Comparison of ENCODE assay signal across 2 cellular contexts in the genomic region with DNA sequence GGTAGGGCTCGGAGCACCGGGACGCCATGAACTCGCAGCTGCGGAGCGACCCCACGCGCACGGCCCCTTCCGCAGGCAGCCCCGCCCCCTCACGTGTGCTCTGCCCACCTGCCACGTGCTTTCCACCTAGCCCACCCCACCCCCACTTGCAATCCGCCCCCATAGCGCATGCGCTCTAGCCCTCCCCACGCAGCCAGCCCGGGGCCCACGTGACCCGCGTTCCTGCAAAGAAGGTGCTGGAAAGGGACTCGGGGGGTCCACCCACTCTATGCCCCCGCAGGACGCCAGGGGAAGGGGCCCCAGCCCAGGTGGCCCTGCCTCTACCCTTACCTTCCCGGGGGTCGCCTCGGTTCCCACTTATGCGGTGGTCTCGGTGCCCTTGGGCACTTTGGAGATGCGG.
A peak's percentile ranks its signal among the peaks of the same experiment; 100 is the strongest.
TF ChIP-seq lines count a peak whose summit lies in the region.

A gene with protein sequence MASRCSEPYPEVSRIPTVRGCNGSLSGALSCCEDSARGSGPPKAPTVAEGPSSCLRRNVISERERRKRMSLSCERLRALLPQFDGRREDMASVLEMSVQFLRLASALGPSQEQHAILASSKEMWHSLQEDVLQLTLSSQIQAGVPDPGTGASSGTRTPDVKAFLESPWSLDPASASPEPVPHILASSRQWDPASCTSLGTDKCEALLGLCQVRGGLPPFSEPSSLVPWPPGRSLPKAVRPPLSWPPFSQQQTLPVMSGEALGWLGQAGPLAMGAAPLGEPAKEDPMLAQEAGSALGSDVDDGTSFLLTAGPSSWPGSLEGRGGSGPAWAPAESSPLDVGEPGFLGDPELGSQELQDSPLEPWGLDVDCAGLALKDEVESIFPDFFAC (minus strand): TSS at position 42 of the 400 bp plus-strand sequence. CDS start 14 bp downstream, at position 28.

TF ChIP-seq in A549, 52 proteins besides CTCF, POLR2A, EP300 and RAD21:
- TF ChIP-seq ZNF302 (CRISPR knock-in tag; IDR thresholded peaks at IDR 0.05) (no peak), BHLHE40 (IDR thresholded peaks at IDR 0.05; ENCODE audit: low read depth, low read length) (no peak)
- TF ChIP-seq, protein P1, sequence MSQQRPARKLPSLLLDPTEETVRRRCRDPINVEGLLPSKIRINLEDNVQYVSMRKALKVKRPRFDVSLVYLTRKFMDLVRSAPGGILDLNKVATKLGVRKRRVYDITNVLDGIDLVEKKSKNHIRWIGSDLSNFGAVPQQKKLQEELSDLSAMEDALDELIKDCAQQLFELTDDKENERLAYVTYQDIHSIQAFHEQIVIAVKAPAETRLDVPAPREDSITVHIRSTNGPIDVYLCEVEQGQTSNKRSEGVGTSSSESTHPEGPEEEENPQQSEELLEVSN (IDR thresholded peaks at IDR 0.05; ENCODE audit: borderline replicate concordance, low read depth) = no peak
- TF ChIP-seq, protein P2, sequence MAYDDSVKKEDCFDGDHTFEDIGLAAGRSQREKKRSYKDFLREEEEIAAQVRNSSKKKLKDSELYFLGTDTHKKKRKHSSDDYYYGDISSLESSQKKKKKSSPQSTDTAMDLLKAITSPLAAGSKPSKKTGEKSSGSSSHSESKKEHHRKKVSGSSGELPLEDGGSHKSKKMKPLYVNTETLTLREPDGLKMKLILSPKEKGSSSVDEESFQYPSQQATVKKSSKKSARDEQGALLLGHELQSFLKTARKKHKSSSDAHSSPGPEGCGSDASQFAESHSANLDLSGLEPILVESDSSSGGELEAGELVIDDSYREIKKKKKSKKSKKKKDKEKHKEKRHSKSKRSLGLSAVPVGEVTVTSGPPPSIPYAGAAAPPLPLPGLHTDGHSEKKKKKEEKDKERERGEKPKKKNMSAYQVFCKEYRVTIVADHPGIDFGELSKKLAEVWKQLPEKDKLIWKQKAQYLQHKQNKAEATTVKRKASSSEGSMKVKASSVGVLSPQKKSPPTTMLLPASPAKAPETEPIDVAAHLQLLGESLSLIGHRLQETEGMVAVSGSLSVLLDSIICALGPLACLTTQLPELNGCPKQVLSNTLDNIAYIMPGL (CRISPR knock-in tag; IDR thresholded peaks at IDR 0.05; ENCODE audit: borderline replicate concordance) = no peak

TF ChIP-seq in K562, 482 proteins besides CTCF, POLR2A, EP300 and RAD21:
- TF ChIP-seq DACH1 (IDR thresholded peaks at IDR 0.05; ENCODE audit: partially characterized antibody) = no peak
- TF ChIP-seq, protein P1 (IDR thresholded peaks at IDR 0.05; ENCODE audit: borderline replicate concordance in 1 of 2, extremely low read depth in 1 of 2, insufficient read depth in 1 of 2, insufficient read length in 1 of 2, low read depth in 1 of 2, low read length in 1 of 2, poor library complexity in 1 of 2, severe bottlenecking in 1 of 2) = peak in 1 of 2 experiments; percentile 32
- TF ChIP-seq KAT2B (IDR thresholded peaks at IDR 0.05; ENCODE audit: low read depth, low read length) = no peak
- TF ChIP-seq FOXA3 (CRISPR knock-in tag; conservative IDR thresholded peaks at IDR 0.05 in 1 of 2, IDR thresholded peaks at IDR 0.05 in 1 of 2) = no peak
- TF ChIP-seq, protein P3, sequence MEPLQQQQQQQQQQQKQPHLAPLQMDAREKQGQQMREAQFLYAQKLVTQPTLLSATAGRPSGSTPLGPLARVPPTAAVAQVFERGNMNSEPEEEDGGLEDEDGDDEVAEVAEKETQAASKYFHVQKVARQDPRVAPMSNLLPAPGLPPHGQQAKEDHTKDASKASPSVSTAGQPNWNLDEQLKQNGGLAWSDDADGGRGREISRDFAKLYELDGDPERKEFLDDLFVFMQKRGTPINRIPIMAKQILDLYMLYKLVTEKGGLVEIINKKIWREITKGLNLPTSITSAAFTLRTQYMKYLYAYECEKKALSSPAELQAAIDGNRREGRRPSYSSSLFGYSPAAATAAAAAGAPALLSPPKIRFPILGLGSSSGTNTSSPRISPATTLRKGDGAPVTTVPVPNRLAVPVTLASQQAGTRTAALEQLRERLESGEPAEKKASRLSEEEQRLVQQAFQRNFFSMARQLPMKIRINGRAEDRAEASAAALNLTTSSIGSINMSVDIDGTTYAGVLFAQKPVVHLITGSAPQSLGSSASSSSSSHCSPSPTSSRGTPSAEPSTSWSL (CRISPR knock-in tag; IDR thresholded peaks at IDR 0.05; ENCODE audit: borderline replicate concordance) = no peak
- no peak for TF ChIP-seq ZNF232 (CRISPR knock-in tag; IDR thresholded peaks at IDR 0.05)
- no peak for TF ChIP-seq ZKSCAN1 (IDR thresholded peaks at IDR 0.05; ENCODE audit: low read depth, low read length)
- TF ChIP-seq XRCC5 (IDR thresholded peaks at IDR 0.05; ENCODE audit: low read depth, low read length) = no peak
- TF ChIP-seq ZNF41 (CRISPR knock-in tag; conservative IDR thresholded peaks at IDR 0.05) = no peak
- no peak for TF ChIP-seq NFRKB (IDR thresholded peaks at IDR 0.05; ENCODE audit: low read depth)
- TF ChIP-seq EGR1 (conservative IDR thresholded peaks at IDR 0.05) = peak; percentile 14; the same call in 1 of the 2 replicates
- TF ChIP-seq NFIX (CRISPR knock-in tag; IDR thresholded peaks at IDR 0.05; ENCODE audit: low read depth) = no peak
- TF ChIP-seq ZFP1 (CRISPR knock-in tag; IDR thresholded peaks at IDR 0.05) = no peak
- TF ChIP-seq MTA2 (IDR thresholded peaks at IDR 0.05; ENCODE audit: low read depth) = no peak
- peak; percentile 51 to 63 for TF ChIP-seq NRF1 (conservative IDR thresholded peaks at IDR 0.05 in 1 of 2, IDR thresholded peaks at IDR 0.05 in 1 of 2)
- no peak for TF ChIP-seq ZSCAN32 (CRISPR knock-in tag; IDR thresholded peaks at IDR 0.05)
- TF ChIP-seq PML (IDR thresholded peaks at IDR 0.05; ENCODE audit: low read length) = no peak
- TF ChIP-seq, protein P4, sequence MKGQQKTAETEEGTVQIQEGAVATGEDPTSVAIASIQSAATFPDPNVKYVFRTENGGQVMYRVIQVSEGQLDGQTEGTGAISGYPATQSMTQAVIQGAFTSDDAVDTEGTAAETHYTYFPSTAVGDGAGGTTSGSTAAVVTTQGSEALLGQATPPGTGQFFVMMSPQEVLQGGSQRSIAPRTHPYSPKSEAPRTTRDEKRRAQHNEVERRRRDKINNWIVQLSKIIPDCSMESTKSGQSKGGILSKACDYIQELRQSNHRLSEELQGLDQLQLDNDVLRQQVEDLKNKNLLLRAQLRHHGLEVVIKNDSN (CRISPR knock-in tag; IDR thresholded peaks at IDR 0.05) = peak; percentile 80
- TF ChIP-seq KDM2B (CRISPR knock-in tag; IDR thresholded peaks at IDR 0.05) = no peak
- TF ChIP-seq, protein P5, sequence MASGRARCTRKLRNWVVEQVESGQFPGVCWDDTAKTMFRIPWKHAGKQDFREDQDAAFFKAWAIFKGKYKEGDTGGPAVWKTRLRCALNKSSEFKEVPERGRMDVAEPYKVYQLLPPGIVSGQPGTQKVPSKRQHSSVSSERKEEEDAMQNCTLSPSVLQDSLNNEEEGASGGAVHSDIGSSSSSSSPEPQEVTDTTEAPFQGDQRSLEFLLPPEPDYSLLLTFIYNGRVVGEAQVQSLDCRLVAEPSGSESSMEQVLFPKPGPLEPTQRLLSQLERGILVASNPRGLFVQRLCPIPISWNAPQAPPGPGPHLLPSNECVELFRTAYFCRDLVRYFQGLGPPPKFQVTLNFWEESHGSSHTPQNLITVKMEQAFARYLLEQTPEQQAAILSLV (tag; IDR thresholded peaks at IDR 0.05) = no peak
- TF ChIP-seq, protein P6, sequence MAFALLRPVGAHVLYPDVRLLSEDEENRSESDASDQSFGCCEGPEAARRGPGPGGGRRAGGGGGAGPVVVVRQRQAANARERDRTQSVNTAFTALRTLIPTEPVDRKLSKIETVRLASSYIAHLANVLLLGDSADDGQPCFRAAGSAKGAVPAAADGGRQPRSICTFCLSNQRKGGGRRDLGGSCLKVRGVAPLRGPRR (CRISPR knock-in tag; IDR thresholded peaks at IDR 0.05) = no peak
- TF ChIP-seq HEY1 (CRISPR knock-in tag; IDR thresholded peaks at IDR 0.05; ENCODE audit: borderline replicate concordance) = no peak
- TF ChIP-seq MTA3 (IDR thresholded peaks at IDR 0.05; ENCODE audit: borderline replicate concordance) = no peak
- TF ChIP-seq, protein P7, sequence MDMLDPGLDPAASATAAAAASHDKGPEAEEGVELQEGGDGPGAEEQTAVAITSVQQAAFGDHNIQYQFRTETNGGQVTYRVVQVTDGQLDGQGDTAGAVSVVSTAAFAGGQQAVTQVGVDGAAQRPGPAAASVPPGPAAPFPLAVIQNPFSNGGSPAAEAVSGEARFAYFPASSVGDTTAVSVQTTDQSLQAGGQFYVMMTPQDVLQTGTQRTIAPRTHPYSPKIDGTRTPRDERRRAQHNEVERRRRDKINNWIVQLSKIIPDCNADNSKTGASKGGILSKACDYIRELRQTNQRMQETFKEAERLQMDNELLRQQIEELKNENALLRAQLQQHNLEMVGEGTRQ (CRISPR knock-in tag; IDR thresholded peaks at IDR 0.05) = peak; percentile 83
- peak; percentile 58; the same call in 1 of the 2 replicates for TF ChIP-seq RAD51 (IDR thresholded peaks at IDR 0.05; ENCODE audit: borderline replicate concordance, low read depth)
- TF ChIP-seq, protein P8, sequence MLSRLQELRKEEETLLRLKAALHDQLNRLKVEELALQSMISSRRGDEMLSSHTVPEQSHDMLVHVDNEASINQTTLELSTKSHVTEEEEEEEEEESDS (CRISPR knock-in tag; IDR thresholded peaks at IDR 0.05) = no peak
